Comparison of ENCODE assay signal across 7 cellular contexts in genomic region chr14:37237735-37238200, GRCh38. TPM values are rescaled to one million over a fixed set of nuclear protein-coding genes. Genes with fewer than 3 reads are reported as not detected.
"Had no signal": no experiment of that assay in that cellular context is flagged by ENCODE, and none has a peak within 500 bp of the region (broad histone marks: within the 10 kb centered on the region; RNA-seq: fewer than 3 reads in every experiment).

No MANE protein-coding gene starts in this region.

- DNase-seq: IMR-90, KBM-7, KG1 had no signal

- H3K4me3 ChIP-seq: K562 had no signal

- H3K27ac ChIP-seq: HL-60 had no signal

- FAIRE-seq: HTR-8/SVneo, K562 had no signal

RNA-seq across cellular contexts. Expression of gene MIPOL1, which starts 40.0 kb away (rescaled TPM):
- polyA plus RNA-seq: IgD-negative memory B cell had no signal
